11 cellular contexts compared by ENCODE assay signal in the genomic region with DNA sequence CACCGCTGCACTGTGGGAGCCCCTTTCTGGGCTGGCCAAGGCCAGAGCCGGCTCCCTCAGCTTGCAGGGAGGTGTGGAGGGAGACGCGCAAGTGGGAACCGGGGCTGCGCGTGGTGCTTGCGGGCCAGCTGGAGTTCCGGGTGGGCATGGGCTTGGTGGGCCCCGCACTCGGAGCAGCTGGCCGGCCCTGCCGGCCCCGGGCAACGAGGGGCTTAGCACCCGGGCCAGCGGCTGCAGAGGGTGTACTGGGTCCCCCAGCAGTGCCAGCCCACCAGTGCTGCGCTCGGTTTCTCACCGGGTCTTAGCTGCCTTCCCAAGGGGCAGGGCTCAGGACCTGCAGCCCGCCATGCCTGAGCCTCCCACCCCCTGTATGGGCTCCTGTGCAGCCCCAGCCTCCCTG. TPM values are rescaled to one million over a fixed set of nuclear protein-coding genes. Genes with fewer than 3 reads are reported as not detected.
"Had no signal": no experiment of that assay in that cellular context is flagged by ENCODE, and none has a peak within 500 bp of the region (broad histone marks: within the 10 kb centered on the region; RNA-seq: fewer than 3 reads in every experiment).

No MANE protein-coding gene starts in this region.

RNA-seq across cellular contexts. Expression of a gene that starts 47.9 kb away (rescaled TPM):
- total RNA-seq: pancreas, psoas muscle, pulmonary artery endothelial cell, right atrium auricular region, right lobe of liver, skeletal muscle tissue had no signal
- polyA plus RNA-seq: naive thymus-derived CD4-positive, alpha-beta T cell; naive thymus-derived CD8-positive, alpha-beta T cell; neural cell; pancreas; right cardiac atrium; smooth muscle cell had no signal
